21 cellular contexts compared by ENCODE assay signal in the genomic region with DNA sequence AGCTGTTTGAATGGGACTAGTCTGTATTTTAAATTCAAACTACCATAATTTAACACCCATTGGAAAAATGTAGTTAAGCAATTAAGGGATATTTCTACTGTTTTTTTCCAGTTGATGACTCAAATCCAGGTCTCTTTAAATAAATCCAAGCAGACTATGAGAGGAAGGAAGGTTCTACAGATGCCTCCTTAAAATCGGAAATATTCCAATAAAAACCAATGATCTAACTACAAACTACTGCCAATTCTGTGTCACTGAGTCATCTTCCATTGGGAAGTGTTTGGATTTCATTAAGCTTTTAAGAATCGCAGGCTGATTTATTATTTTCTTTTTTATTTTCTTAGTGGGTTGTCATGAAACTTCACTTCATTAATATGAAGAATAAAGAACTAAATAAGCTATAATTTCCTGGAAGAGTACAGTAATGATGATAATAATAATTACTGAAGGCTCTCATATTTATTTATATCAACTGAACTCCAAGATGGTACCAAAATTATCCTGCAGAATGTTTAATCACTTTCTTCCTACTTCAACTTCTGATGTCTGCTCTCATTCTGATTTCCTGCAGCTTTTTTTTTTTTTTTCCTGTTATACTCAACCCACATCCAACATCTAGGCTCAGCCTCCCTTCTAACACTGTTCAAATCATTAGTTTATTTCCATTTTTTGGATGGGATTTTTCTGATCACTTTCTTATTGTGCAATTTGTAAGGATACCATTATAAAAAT.
A peak's percentile ranks its signal among the peaks of the same experiment; 100 is the strongest.
DNase-seq lines count a peak whose midpoint lies in the region; ATAC-seq and TF ChIP-seq lines count a peak whose summit lies in the region.
"Had no signal": no experiment of that assay in that cellular context is flagged by ENCODE, and none has a peak within 500 bp of the region (broad histone marks: within the 10 kb centered on the region; RNA-seq: fewer than 3 reads in every experiment).

No MANE protein-coding gene starts in this region.

- no peaks in the 10 kb centered on the region for H3K79me1 ChIP-seq in mesenchymal stem cell (replicated peaks; ENCODE audit: low read length, poor library complexity, severe bottlenecking)

- peak; percentile 66 for DNase-seq in BJ (ENCODE audit: low read depth)
- DNase-seq in PC-3: peak; percentile 51
- DNase-seq in fibroblast of gingiva (ENCODE audit: low read depth): peak; percentile 42
- no peak for DNase-seq in mesenchymal stem cell
- DNase-seq in stimulated activated CD8-positive, alpha-beta memory T cell treated with anti-CD3 and anti-CD28 coated beads, Interleukin-4, amount 100 ng/mL, for 48 hours: no peak
- no peak for DNase-seq in NCI-H2029 (lab: John Stamatoyannopoulos, UW)
- DNase-seq in CD8-positive, alpha-beta T cell: no peak
- no peak for DNase-seq in NCI-H524 (lab: John Stamatoyannopoulos, UW)
- DNase-seq: activated CD4-positive, CD25-positive, alpha-beta regulatory T cell treated with anti-CD3 and anti-CD28 coated beads, Interleukin-2, amount 50 U/mL, for 72 hours; activated CD8-positive, alpha-beta memory T cell treated with anti-CD3 and anti-CD28 coated beads, Interleukin-2, amount 10 ng/mL, durations not matched to agents 7 days and 5 days; activated naive CD8-positive, alpha-beta T cell treated with anti-CD3 and anti-CD28 coated beads, Interleukin-2, amount 50 U/mL, for 24 hours; effector memory CD8-positive, alpha-beta T cell; foreskin keratinocyte; NCI-H1105 treated with DMSO at 0.1 percent for 48 hours; right cardiac atrium; stimulated activated CD4-positive, alpha-beta T cell treated with anti-CD3 and anti-CD28 coated beads, Interleukin-1b, Interleukin-23, amount 100 ng/mL, for 48 hours; upper lobe of left lung had no signal

- TF ChIP-seq CTCF in BJ (IDR thresholded peaks at IDR 0.05; ENCODE audit: insufficient read depth, low read depth, low read length) (no peak), PC-3 (conservative IDR thresholded peaks at IDR 0.05; ENCODE audit: low read depth, low read length) (no peak)
- TF ChIP-seq CTCF in CD8-positive, alpha-beta T cell (IDR thresholded peaks at IDR 0.05): no peak

- H3K4me3 ChIP-seq in BJ (ENCODE audit: low read depth, low read length) (no peak overlapping the region), PC-3 (ENCODE audit: low read length) (no peak overlapping the region), mesenchymal stem cell (ENCODE audit: insufficient read depth in 1 of 2, low read depth in 1 of 2, low read length in 2 of 2) (no peak overlapping the region)
- H3K4me3 ChIP-seq in CD8-positive, alpha-beta T cell (ENCODE audit: low read depth, low read length): no peak overlapping the region
- H3K4me3 ChIP-seq: upper lobe of left lung had no signal

- H2BK15ac ChIP-seq in mesenchymal stem cell (ENCODE audit: low read depth, poor library complexity, severe bottlenecking): no peak overlapping the region

- H3K27ac Mint-ChIP-seq in CD8-positive, alpha-beta T cell: no peak overlapping the region
- H3K27ac Mint-ChIP-seq: activated CD8-positive, alpha-beta memory T cell treated with anti-CD3 and anti-CD28 coated beads, Interleukin-2, amount 10 ng/mL, durations not matched to agents 7 days and 5 days; activated naive CD8-positive, alpha-beta T cell treated with anti-CD3 and anti-CD28 coated beads, Interleukin-2, amount 50 U/mL, for 24 hours; activated T-helper 2 cell treated with anti-CD3 and anti-CD28 coated beads, Interferon-gamma antibody, Interleukin-2, Interleukin-4, amounts not matched to agents 10 μg/mL and 5 μg/mL and 100 μg/mL, durations not matched to agents 14 hours and 24 hours and 36 hours; effector memory CD8-positive, alpha-beta T cell; stimulated activated naive CD8-positive, alpha-beta T cell treated with anti-CD3 and anti-CD28 coated beads, Interleukin-15, Interleukin-2, amounts not matched to agents 100 ng/mL and 50 ng/mL, for 24 hours had no signal

- no CpG with 5 or more reads among the region's 2 CpGs for WGBS in mesenchymal stem cell

- CTCF ChIA-PET in BJ (lab: Yijun Ruan, JAX) (interaction anchor here (1.0 to 1.2 kb wide), 2 partner anchors 147 to 316 kb away, joined by 3 to 4 read pairs; no protein-coding TSS in a partner anchor), PC-3 (lab: Charles Lee) (interaction anchor here (0.6 kb wide), 2 partner anchors 74 to 232 kb away, joined by 3 to 6 read pairs; no protein-coding TSS in a partner anchor)
- CTCF ChIA-PET in CD8-positive, alpha-beta T cell (lab: Charles Lee): no interaction called here

- H3K79me2 ChIP-seq in PC-3 (ENCODE audit: low read length): no peaks in the 10 kb centered on the region

- no peaks in the 10 kb centered on the region for H3K36me3 Mint-ChIP-seq in CD8-positive, alpha-beta T cell
- H3K36me3 Mint-ChIP-seq: activated CD8-positive, alpha-beta memory T cell treated with anti-CD3 and anti-CD28 coated beads, Interleukin-2, amount 10 ng/mL, durations not matched to agents 7 days and 5 days had no signal

- POLR2A ChIA-PET in BJ (lab: Charles Lee) (no interaction called here), PC-3 (lab: Charles Lee; ENCODE audit: unreplicated experiment) (no interaction called here)
- POLR2A ChIA-PET in CD8-positive, alpha-beta T cell (lab: Charles Lee): no interaction called here

- no peak overlapping the region for H2BK120ac ChIP-seq in mesenchymal stem cell (ENCODE audit: low read depth, low read length)

- H3K4me1 Mint-ChIP-seq in CD8-positive, alpha-beta T cell (ENCODE audit: low read depth): no peaks in the 10 kb centered on the region
- H3K4me1 Mint-ChIP-seq: activated CD8-positive, alpha-beta memory T cell treated with anti-CD3 and anti-CD28 coated beads, Interleukin-2, amount 10 ng/mL, durations not matched to agents 7 days and 5 days; activated naive CD8-positive, alpha-beta T cell treated with anti-CD3 and anti-CD28 coated beads, Interleukin-2, amount 50 U/mL, for 24 hours had no signal

- H3K4me1 ChIP-seq in PC-3 (ENCODE audit: insufficient read depth, low read length) (peaks cover 9% of the 10 kb centered on the region), mesenchymal stem cell (ENCODE audit: control insufficient read depth, insufficient read depth, low read depth, low read length) (peaks cover 1% of the 10 kb centered on the region)
- H3K4me1 ChIP-seq in CD8-positive, alpha-beta T cell (ENCODE audit: insufficient read depth, low read length): no peaks in the 10 kb centered on the region
- H3K4me1 ChIP-seq: foreskin keratinocyte, upper lobe of left lung had no signal

- H3K14ac ChIP-seq in mesenchymal stem cell (ENCODE audit: low read length in 2 of 2): no peak overlapping the region

- peak; percentile 49; the same call in 1 of the 2 replicates for ATAC-seq in PC-3
- no peak for ATAC-seq in CD8-positive, alpha-beta T cell
- ATAC-seq: activated CD8-positive, alpha-beta memory T cell treated with anti-CD3 and anti-CD28 coated beads, Interleukin-2, amount 10 ng/mL, durations not matched to agents 7 days and 5 days; activated naive CD8-positive, alpha-beta T cell treated with anti-CD3 and anti-CD28 coated beads, Interleukin-2, amount 50 U/mL, for 24 hours; effector memory CD8-positive, alpha-beta T cell; foreskin keratinocyte; Panc1 had no signal

- no peak overlapping the region for H3K23ac ChIP-seq in mesenchymal stem cell (ENCODE audit: low read length in 2 of 2)

- no peak overlapping the region for H4K91ac ChIP-seq in mesenchymal stem cell (ENCODE audit: low read length)

- H3K27ac ChIP-seq in PC-3 (ENCODE audit: low read length) (no peak overlapping the region), mesenchymal stem cell (ENCODE audit: low read length, poor library complexity, severe bottlenecking) (no peak overlapping the region)
- H3K27ac ChIP-seq in CD8-positive, alpha-beta T cell (ENCODE audit: low read depth, low read length): no peak overlapping the region
- H3K27ac ChIP-seq: foreskin keratinocyte, KMS-11, upper lobe of left lung had no signal

- H3K9me2 ChIP-seq in PC-3 (replicated peaks; ENCODE audit: low read length): no peaks in the 10 kb centered on the region

- H3K18ac ChIP-seq in mesenchymal stem cell (ENCODE audit: low read depth in 1 of 2, low read length in 2 of 2): no peak overlapping the region

- no peak overlapping the region for H4K8ac ChIP-seq in mesenchymal stem cell (ENCODE audit: low read length)

- no peak overlapping the region for H3K4ac ChIP-seq in mesenchymal stem cell (ENCODE audit: low read depth in 1 of 2, low read length in 2 of 2)

- H3K9ac ChIP-seq in PC-3 (ENCODE audit: low read length): no peak overlapping the region
- peak overlapping the region; percentile 42 for H3K9ac ChIP-seq in mesenchymal stem cell (ENCODE audit: low read length)
- H3K9ac ChIP-seq: KMS-11 had no signal

- H3K9me3 ChIP-seq in PC-3 (ENCODE audit: low read length) (no peaks in the 10 kb centered on the region), mesenchymal stem cell (ENCODE audit: control insufficient read depth, low read length) (no peaks in the 10 kb centered on the region)
- no peaks in the 10 kb centered on the region for H3K9me3 ChIP-seq in CD8-positive, alpha-beta T cell (ENCODE audit: low read length)
- H3K9me3 ChIP-seq: upper lobe of left lung had no signal

- BruUV-seq in PC-3 (replicated peaks; lab: Mats Ljungman, UMichigan): no TSS peak

- H3K36me3 ChIP-seq in BJ (ENCODE audit: control insufficient read depth, insufficient read depth, low read length) (no peaks in the 10 kb centered on the region), PC-3 (ENCODE audit: low read depth, low read length) (no peaks in the 10 kb centered on the region), mesenchymal stem cell (ENCODE audit: control insufficient read depth in 1 of 2, insufficient read depth in 2 of 2, low read depth in 1 of 2, low read length in 2 of 2) (no peaks in the 10 kb centered on the region)
- H3K36me3 ChIP-seq in CD8-positive, alpha-beta T cell (ENCODE audit: insufficient read depth, low read length): no peaks in the 10 kb centered on the region
- H3K36me3 ChIP-seq: upper lobe of left lung had no signal

- no peak overlapping the region for H2BK12ac ChIP-seq in mesenchymal stem cell (ENCODE audit: low read length in 2 of 2)

- H3K4me3 Mint-ChIP-seq in CD8-positive, alpha-beta T cell: no peak overlapping the region
- H3K4me3 Mint-ChIP-seq: activated CD8-positive, alpha-beta memory T cell treated with anti-CD3 and anti-CD28 coated beads, Interleukin-2, amount 10 ng/mL, durations not matched to agents 7 days and 5 days; activated naive CD8-positive, alpha-beta T cell treated with anti-CD3 and anti-CD28 coated beads, Interleukin-2, amount 50 U/mL, for 24 hours; effector memory CD8-positive, alpha-beta T cell; stimulated activated naive CD8-positive, alpha-beta T cell treated with anti-CD3 and anti-CD28 coated beads, Interleukin-15, Interleukin-2, amounts not matched to agents 100 ng/mL and 50 ng/mL, for 24 hours had no signal

- H3K4me2 ChIP-seq in PC-3 (ENCODE audit: low read length): no peak overlapping the region
- H3K4me2 ChIP-seq in mesenchymal stem cell (ENCODE audit: low read length, poor library complexity, severe bottlenecking): no peak overlapping the region
- H3K4me2 ChIP-seq: KMS-11 had no signal

- H3K9me3 Mint-ChIP-seq in CD8-positive, alpha-beta T cell: no peaks in the 10 kb centered on the region
- H3K9me3 Mint-ChIP-seq: activated naive CD8-positive, alpha-beta T cell treated with anti-CD3 and anti-CD28 coated beads, Interleukin-2, amount 50 U/mL, for 24 hours; activated T-helper 2 cell treated with anti-CD3 and anti-CD28 coated beads, Interferon-gamma antibody, Interleukin-2, Interleukin-4, amounts not matched to agents 10 μg/mL and 5 μg/mL and 100 μg/mL, durations not matched to agents 14 hours and 24 hours and 36 hours; effector memory CD8-positive, alpha-beta T cell; stimulated activated naive CD8-positive, alpha-beta T cell treated with anti-CD3 and anti-CD28 coated beads, Interleukin-15, Interleukin-2, amounts not matched to agents 100 ng/mL and 50 ng/mL, for 24 hours had no signal

- no peaks in the 10 kb centered on the region for H4K20me1 ChIP-seq in PC-3 (ENCODE audit: low read length)

- no peak overlapping the region for H2AFZ ChIP-seq in PC-3 (ENCODE audit: low read length)
- no peak overlapping the region for H2AFZ ChIP-seq in mesenchymal stem cell (ENCODE audit: low read depth, low read length)

- no peaks in the 10 kb centered on the region for H3F3A ChIP-seq in PC-3 (ENCODE audit: low read length, unreplicated experiment)

- intact Hi-C loops in PC-3 (cut with micrococcal nuclease): loop anchor here (5.0 kb wide), 1 partner anchor 65 kb away; no protein-coding TSS in a partner anchor
- intact Hi-C loops in CD8-positive, alpha-beta T cell (cut with DNase I, micrococcal nuclease): no loop called here

- no peaks in the 10 kb centered on the region for H3K27me3 ChIP-seq in BJ (ENCODE audit: control insufficient read depth, insufficient read depth, low read length)
- no peaks in the 10 kb centered on the region for H3K27me3 ChIP-seq in PC-3 (ENCODE audit: low read length)
- H3K27me3 ChIP-seq in mesenchymal stem cell (ENCODE audit: control insufficient read depth in 1 of 2, insufficient read depth in 1 of 2, low read length in 2 of 2): no peaks in the 10 kb centered on the region
- H3K27me3 ChIP-seq in CD8-positive, alpha-beta T cell (ENCODE audit: insufficient read depth, low read length): no peaks in the 10 kb centered on the region
- H3K27me3 ChIP-seq: foreskin keratinocyte, upper lobe of left lung had no signal

- no peaks in the 10 kb centered on the region for H3K27me3 Mint-ChIP-seq in CD8-positive, alpha-beta T cell (ENCODE audit: low read depth)

- H2BK5ac ChIP-seq in mesenchymal stem cell (ENCODE audit: low read depth, low read length, poor library complexity, severe bottlenecking): no peak overlapping the region

- no peak overlapping the region for H2AK5ac ChIP-seq in mesenchymal stem cell (ENCODE audit: low read length, severe bottlenecking)

Comparison
In these comparisons a context has a peak if more than half of its experiments do, and no peak if none do; other contexts are left out.
1. DNase-seq: peak in BJ (single experiment), PC-3 (single experiment) and fibroblast of gingiva (single experiment); none in mesenchymal stem cell (single experiment), stimulated activated CD8-positive, alpha-beta memory T cell treated with anti-CD3 and anti-CD28 coated beads, Interleukin-4, amount 100 ng/mL, for 48 hours (single experiment), NCI-H2029 (single experiment), CD8-positive, alpha-beta T cell (0 of 7) and NCI-H524 (0 of 2).